19 cellular contexts compared by ENCODE assay signal in the genomic region with DNA sequence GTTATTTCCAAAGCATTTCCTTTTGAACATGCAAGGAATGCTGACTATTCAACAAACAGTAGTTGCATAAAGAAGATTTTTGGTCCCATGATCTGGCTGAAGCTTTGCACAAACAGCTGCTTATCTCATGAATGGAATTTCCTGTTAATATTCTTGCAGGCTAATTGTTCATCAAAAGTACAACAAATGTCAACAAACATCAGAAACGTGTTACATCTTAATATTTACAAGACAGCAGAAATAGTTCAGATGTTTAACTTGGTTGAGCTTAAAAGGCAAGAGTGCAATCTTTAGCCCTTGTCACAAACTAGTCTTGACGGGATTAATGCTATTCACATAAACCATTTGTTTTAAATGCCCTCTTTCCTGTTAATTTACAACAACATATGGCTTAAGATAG. TPM values are rescaled to one million over a fixed set of nuclear protein-coding genes. Genes with fewer than 3 reads are reported as not detected.
DNase-seq lines count a peak whose midpoint lies in the region; ATAC-seq and TF ChIP-seq lines count a peak whose summit lies in the region.
"Had no signal": no experiment of that assay in that cellular context is flagged by ENCODE, and none has a peak within 500 bp of the region (broad histone marks: within the 10 kb centered on the region; RNA-seq: fewer than 3 reads in every experiment).

No MANE protein-coding gene starts in this region.

- H3K4me3 ChIP-seq in fibroblast of the aortic adventitia (ENCODE audit: low read depth, low read length) = no peak overlapping the region
- H3K4me3 ChIP-seq: breast epithelium, heart right ventricle, skin epidermis, stomach had no signal

- no peak for TF ChIP-seq CTCF in VCaP (conservative IDR thresholded peaks at IDR 0.05)
- no peak for TF ChIP-seq CTCF in fibroblast of the aortic adventitia (IDR thresholded peaks at IDR 0.05; ENCODE audit: insufficient read depth, low read length)

- DNase-seq in AG20443 (ENCODE audit: low spot score) (peak; percentile 50), fibroblast of the aortic adventitia (ENCODE audit: low read depth) (peak; percentile 91), myocyte (ENCODE audit: low read depth) (peak; percentile 38), retina (no peak), cerebellar nuclear complex (lab: John Stamatoyannopoulos, UW) (no peak)
- DNase-seq: AML-193; DMS 273 treated with DMSO at 0.1 percent for 48 hours; effector memory CD8-positive, alpha-beta T cell; heart right ventricle; left cardiac atrium; NCI-H1417; NCI-H446 treated with DMSO at 0.1 percent for 48 hours; stomach; WERI-Rb-1 had no signal

- no peak for ATAC-seq in HG03457 (IDR thresholded peaks at IDR 0.05; ENCODE audit: unreplicated experiment)
- no peak for ATAC-seq in HG02610 (IDR thresholded peaks at IDR 0.05; ENCODE audit: unreplicated experiment)
- ATAC-seq: effector memory CD8-positive, alpha-beta T cell had no signal

- peak overlapping the region; percentile 59 for H3K27ac ChIP-seq in VCaP
- H3K27ac ChIP-seq: breast epithelium, WERI-Rb-1 had no signal

RNA-seq across cellular contexts. Expression of gene BASP1, which starts 47.9 kb away (rescaled TPM):
- total RNA-seq in fibroblast of the aortic adventitia (ENCODE audit: low replicate concordance) (18.5 and 50.7 TPM in 2 replicates), myocyte (69.7 and 80.7 TPM in 2 replicates)
- polyA plus RNA-seq in myocyte (2012) = 98.9 TPM

Comparison
In these comparisons a context has a peak if more than half of its experiments do, and no peak if none do; other contexts are left out.
1. DNase-seq: peak in AG20443 (single experiment), fibroblast of the aortic adventitia (single experiment) and myocyte (single experiment); none in retina (single experiment) and cerebellar nuclear complex (0 of 2).